ENCODE assay signal across 8 cellular contexts in genomic region chr10:11742779-11743298, GRCh38. TPM values are rescaled to one million over a fixed set of nuclear protein-coding genes. Genes with fewer than 3 reads are reported as not detected.
DNase-seq lines count a peak whose midpoint lies in the region; ATAC-seq and TF ChIP-seq lines count a peak whose summit lies in the region.

No MANE protein-coding gene starts in this region.

- intact Hi-C loops in stomach (cut with DNase I; ENCODE audit: low total_unique reads), result no loop called here

- no peak overlapping the region for H2BK12ac ChIP-seq in H9 (ENCODE audit: insufficient read length, low read depth, low read length)

- H3K14ac ChIP-seq in H9 (ENCODE audit: insufficient read depth, low read length), result no peak overlapping the region; the same call in 1 of the 2 replicates

- H3K56ac ChIP-seq in H9 (ENCODE audit: insufficient read length, low read depth, low read length), result no peak overlapping the region

- H3K27ac Mint-ChIP-seq in H9, result no peak overlapping the region

- no peak overlapping the region for H3K4me2 ChIP-seq in H9 (ENCODE audit: insufficient read depth, insufficient read length, low read length)

- H3K27me3 ChIP-seq in H9 (ENCODE audit: insufficient read depth, low read length) (no peaks in the 10 kb centered on the region), adipocyte (replicated peaks; ENCODE audit: control insufficient read depth, insufficient read depth, low read length) (peaks cover 9% of the 10 kb centered on the region), iPS-20b (ENCODE audit: insufficient read depth, low read length) (peaks cover 9% of the 10 kb centered on the region), stomach (peaks cover 0 to 3% (median 0%) of the 10 kb centered on the region in 3 donors)

- H3K9ac ChIP-seq in H9 (ENCODE audit: extremely low read depth, insufficient read length, low read length) (no peak overlapping the region), adipocyte (ENCODE audit: low read length) (peak overlapping the region; percentile 74), iPS-20b (ENCODE audit: low read depth, low read length) (peak overlapping the region; percentile 73; the same call in 1 of the 2 replicates)

- H2BK20ac ChIP-seq in H9 (ENCODE audit: low read depth, low read length, poor library complexity, severe bottlenecking), result no peak overlapping the region

- no peak overlapping the region for H3K18ac ChIP-seq in H9 (ENCODE audit: insufficient read length, low read depth, low read length)

- H3K4me3 ChIP-seq in adipocyte (ENCODE audit: low read length) (peak overlapping the region; percentile 69), iPS-20b (ENCODE audit: low read length) (peak overlapping the region; percentile 64), stomach (peak overlapping the region; percentile 52 to 66 (median 58))

- H2BK15ac ChIP-seq in H9 (ENCODE audit: low read depth, low read length), result no peak overlapping the region

- no peak overlapping the region for H3K4ac ChIP-seq in H9 (ENCODE audit: low read depth, low read length)

- ATAC-seq in HG03520 (IDR thresholded peaks at IDR 0.05; ENCODE audit: unreplicated experiment), result no peak
- no peak for ATAC-seq in HG03354 (IDR thresholded peaks at IDR 0.05; ENCODE audit: poor library complexity, severe bottlenecking, unreplicated experiment)

- no peaks in the 10 kb centered on the region for H3K79me1 ChIP-seq in H9 (ENCODE audit: insufficient read depth, low read depth, low read length, poor library complexity, severe bottlenecking)

- H3K27ac ChIP-seq in H9 (ENCODE audit: insufficient read length, low read depth, low read length), result no peak overlapping the region
- H3K27ac ChIP-seq in iPS-20b (ENCODE audit: low read length), result no peak overlapping the region
- H3K27ac ChIP-seq in stomach, result peak overlapping the region; percentile 74 to 91 (median 82)

- TF ChIP-seq EP300 in stomach (IDR thresholded peaks at IDR 0.05), result no peak

- peaks cover 0 to 30% (median 4%) of the 10 kb centered on the region in 3 experiments; a peak in 6 of 7 replicates for H3K36me3 Mint-ChIP-seq in H9 (ENCODE audit: insufficient read depth in 1 of 3, low read depth in 3 of 3)

- no peak overlapping the region for H4K91ac ChIP-seq in H9 (ENCODE audit: insufficient read length, low read depth, low read length)

- no peak overlapping the region for H2BK5ac ChIP-seq in H9 (ENCODE audit: insufficient read length, low read length)

- peaks cover 20% of the 10 kb centered on the region for H3K27me3 Mint-ChIP-seq in H9 (ENCODE audit: low read depth)

- no peaks in the 10 kb centered on the region for H3K79me2 ChIP-seq in H9 (ENCODE audit: insufficient read depth, low read length)

- no peaks in the 10 kb centered on the region for H3K36me3 ChIP-seq in adipocyte (ENCODE audit: control insufficient read depth, insufficient read depth, low read length, severe bottlenecking)
- peaks cover 5% of the 10 kb centered on the region; the same call in 1 of the 2 replicates for H3K36me3 ChIP-seq in iPS-20b (ENCODE audit: insufficient read depth, low read depth, low read length)
- H3K36me3 ChIP-seq in stomach, result no peaks in the 10 kb centered on the region

- no peak for TF ChIP-seq POLR2A in stomach (IDR thresholded peaks at IDR 0.05)

- peaks cover 16 to 22% of the 10 kb centered on the region in 2 experiments for H3K9me3 Mint-ChIP-seq in H9

- peak overlapping the region; percentile 49 to 70 for H3K4me3 Mint-ChIP-seq in H9

- H4K5ac ChIP-seq in H9 (ENCODE audit: insufficient read length, low read depth, low read length), result no peak overlapping the region

- H3K9me3 ChIP-seq in H9 (ENCODE audit: control insufficient read depth, low read depth, low read length) (no peaks in the 10 kb centered on the region), adipocyte (ENCODE audit: control insufficient read depth, low read length) (peaks cover 5% of the 10 kb centered on the region), iPS-20b (ENCODE audit: insufficient read depth, low read depth, low read length) (no peaks in the 10 kb centered on the region), stomach (no peaks in the 10 kb centered on the region)

- no CpG with 5 or more reads among the region's 31 CpGs for WGBS in H9 (ENCODE audit: extremely low coverage, insufficient read length, low lambda C conversion rate)
- 11 to 49% (median 13%) methylated on average over 17 to 31 of the region's 31 CpGs for WGBS in stomach, 5 donors

- H3K4me1 ChIP-seq in H9 (ENCODE audit: insufficient read depth, low read length) (no peaks in the 10 kb centered on the region), adipocyte (ENCODE audit: control insufficient read depth, insufficient read depth, low read length) (peaks cover 14% of the 10 kb centered on the region), iPS-20b (ENCODE audit: insufficient read depth, low read length) (no peaks in the 10 kb centered on the region; the same call in 1 of the 2 replicates), stomach (peaks cover 0 to 43% (median 28%) of the 10 kb centered on the region in 4 donors)

- H3K23me2 ChIP-seq in H9 (ENCODE audit: insufficient read length, low read depth, low read length, poor library complexity, severe bottlenecking), result peaks cover 5% of the 10 kb centered on the region

- H2AFZ ChIP-seq in H9 (ENCODE audit: low read length), result no peak overlapping the region

- DNase-seq in H9 (no peak), adipocyte (ENCODE audit: low read depth) (no peak), stomach (no peak), RPMI8226 (no peak)
- no peak for DNase-seq in effector CD4-positive, alpha-beta T cell

- no peak overlapping the region for H2BK120ac ChIP-seq in H9 (ENCODE audit: low read depth, low read length, poor library complexity, severe bottlenecking)

- no peak overlapping the region for H2AK5ac ChIP-seq in H9 (ENCODE audit: insufficient read length, low read length)

- peaks cover 5 to 6% of the 10 kb centered on the region in 2 experiments for H3K4me1 Mint-ChIP-seq in H9

- H3T11ph ChIP-seq in H9 (ENCODE audit: low read length), result no peak overlapping the region

- no peak overlapping the region for H3K23ac ChIP-seq in H9 (ENCODE audit: insufficient read length, low read depth, low read length)

- no peaks in the 10 kb centered on the region for H4K20me1 ChIP-seq in H9 (ENCODE audit: control insufficient read depth, insufficient read depth, insufficient read length)

- H4K8ac ChIP-seq in H9 (replicated peaks; ENCODE audit: insufficient read length, low read depth, low read length), result no peak overlapping the region

- TF ChIP-seq CTCF in H9 (conservative IDR thresholded peaks at IDR 0.05), result no peak
- no peak for TF ChIP-seq CTCF in stomach (IDR thresholded peaks at IDR 0.05)

RNA-seq across cellular contexts. Expression of gene ECHDC3, which starts 0.7 kb away (rescaled TPM):
- total RNA-seq in H9 (2021) (8.0 and 9.3 TPM in 2 replicates), stomach (10 to 100 TPM in 4 of 5 donors, under 1 TPM in 1; 0.58 to 70.6 (median 15.6) TPM)
- 10 to 100 TPM; 29.5 to 34.8 (median 31.9) TPM for polyA plus RNA-seq in stomach

Comparison
In these comparisons a context has a peak if more than half of its experiments do, and no peak if none do; other contexts are left out.
1. H3K27ac ChIP-seq: peak in stomach (5 of 5); none in H9 (single experiment) and iPS-20b (single experiment).
2. Peak in every context shown above with its lines, with median percentiles within 50 percentile points of each other: H3K4me3 ChIP-seq.